Comparison of ENCODE assay signal across 7 cellular contexts in the genomic region with DNA sequence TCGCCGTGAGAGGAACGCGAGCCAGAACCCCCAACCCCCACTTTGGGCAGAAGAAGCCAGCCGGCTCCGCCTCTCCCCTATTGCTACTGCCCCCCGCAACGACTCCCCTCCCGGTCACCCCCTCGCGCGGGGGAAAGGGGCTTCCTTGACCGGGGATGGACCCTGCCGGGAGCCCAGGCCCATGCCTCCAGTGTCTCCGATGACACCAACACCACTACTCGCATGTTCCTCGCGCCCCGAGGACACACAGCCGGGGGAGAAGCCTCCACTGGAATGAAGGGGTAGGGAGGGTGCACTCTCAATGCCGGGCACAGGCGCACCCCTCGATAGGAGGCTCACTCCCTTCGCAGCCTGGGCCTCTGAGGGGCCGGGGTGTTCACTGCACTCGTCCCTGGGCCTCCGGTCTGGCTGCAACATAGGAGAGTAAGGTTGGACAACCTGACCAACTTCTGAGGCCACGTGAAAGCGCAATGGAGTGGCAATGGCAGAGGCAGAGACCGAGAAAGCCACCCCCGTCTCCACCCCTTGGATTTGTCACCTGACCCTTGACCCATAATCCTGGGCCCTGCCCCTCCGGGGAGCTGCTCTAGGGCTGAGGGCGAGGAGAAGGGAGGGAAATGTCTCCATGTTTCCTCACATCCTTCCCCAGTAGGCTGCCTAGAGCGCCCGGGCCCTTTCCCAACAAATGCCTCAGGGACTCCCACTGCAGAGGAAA. TPM values are rescaled to one million over a fixed set of nuclear protein-coding genes. Genes with fewer than 3 reads are reported as not detected.
DNase-seq lines count a peak whose midpoint lies in the region; ATAC-seq and TF ChIP-seq lines count a peak whose summit lies in the region.

No MANE protein-coding gene starts in this region.

- H3K27me3 Mint-ChIP-seq in IgD-negative memory B cell, result peaks cover 69% of the 10 kb centered on the region
- peaks cover 70% of the 10 kb centered on the region for H3K27me3 Mint-ChIP-seq in activated naive CD4-positive, alpha-beta T cell treated with anti-CD3 and anti-CD28 coated beads for 36 hours (ENCODE audit: low read depth)
- H3K27me3 Mint-ChIP-seq in stimulated activated naive B cell treated with anti-CD40 and anti-IgM and Interleukin-4, amounts not matched to agents 10 μg/mL and 1 μg/mL and 100 μg/mL, for 72 hours, result peaks cover 73 to 84% of the 10 kb centered on the region in 2 donors

- ATAC-seq in stimulated activated naive B cell treated with anti-CD40 and anti-IgM and Interleukin-4, amounts not matched to agents 10 μg/mL and 1 μg/mL and 100 μg/mL, for 72 hours (replicated peaks), result peak; percentile 20 to 23
- ATAC-seq in HG02885 (IDR thresholded peaks at IDR 0.05; ENCODE audit: poor library complexity, unreplicated experiment), result no peak
- ATAC-seq in HG03442 (IDR thresholded peaks at IDR 0.05; ENCODE audit: unreplicated experiment), result no peak

- DNase-seq in activated naive CD4-positive, alpha-beta T cell treated with anti-CD3 and anti-CD28 coated beads for 36 hours, result peak; percentile 20
- DNase-seq in iPS-NIHi7 (ENCODE audit: extremely low spot score) (peak; percentile 54), erythroblast (lab: John Stamatoyannopoulos, UW) (no peak)
- DNase-seq in stimulated activated naive B cell treated with anti-CD40 and anti-IgM and Interleukin-4, amounts not matched to agents 10 μg/mL and 1 μg/mL and 100 μg/mL, for 72 hours, result no peak

- H3K9me3 Mint-ChIP-seq in IgD-negative memory B cell, result no peaks in the 10 kb centered on the region
- H3K9me3 Mint-ChIP-seq in activated naive CD4-positive, alpha-beta T cell treated with anti-CD3 and anti-CD28 coated beads for 36 hours, result no peaks in the 10 kb centered on the region
- no peaks in the 10 kb centered on the region for H3K9me3 Mint-ChIP-seq in stimulated activated naive B cell treated with anti-CD40 and anti-IgM and Interleukin-4, amounts not matched to agents 10 μg/mL and 1 μg/mL and 100 μg/mL, for 72 hours

- H3K27ac Mint-ChIP-seq in IgD-negative memory B cell, result no peak overlapping the region
- no peak overlapping the region for H3K27ac Mint-ChIP-seq in activated naive CD4-positive, alpha-beta T cell treated with anti-CD3 and anti-CD28 coated beads for 36 hours
- peak overlapping the region; percentile 76 for H3K27ac Mint-ChIP-seq in stimulated activated naive B cell treated with anti-CD40 and anti-IgM and Interleukin-4, amounts not matched to agents 10 μg/mL and 1 μg/mL and 100 μg/mL, for 72 hours

- H3K4me1 Mint-ChIP-seq in IgD-negative memory B cell, result peaks cover 0 to 25% (median 20%) of the 10 kb centered on the region in 3 donors
- H3K4me1 Mint-ChIP-seq in activated naive CD4-positive, alpha-beta T cell treated with anti-CD3 and anti-CD28 coated beads for 36 hours (ENCODE audit: low read depth), result peaks cover 22% of the 10 kb centered on the region
- H3K4me1 Mint-ChIP-seq in stimulated activated naive B cell treated with anti-CD40 and anti-IgM and Interleukin-4, amounts not matched to agents 10 μg/mL and 1 μg/mL and 100 μg/mL, for 72 hours, result peaks cover 39 to 55% of the 10 kb centered on the region in 2 donors

- no peaks in the 10 kb centered on the region for H3K36me3 Mint-ChIP-seq in IgD-negative memory B cell
- no peaks in the 10 kb centered on the region for H3K36me3 Mint-ChIP-seq in activated naive CD4-positive, alpha-beta T cell treated with anti-CD3 and anti-CD28 coated beads for 36 hours (ENCODE audit: low read depth)
- H3K36me3 Mint-ChIP-seq in stimulated activated naive B cell treated with anti-CD40 and anti-IgM and Interleukin-4, amounts not matched to agents 10 μg/mL and 1 μg/mL and 100 μg/mL, for 72 hours, result peaks cover 0 to 5% of the 10 kb centered on the region in 2 donors

- TF ChIP-seq POLR2A in erythroblast (IDR thresholded peaks at IDR 0.05; ENCODE audit: low read length), result no peak

- H3K4me3 Mint-ChIP-seq in IgD-negative memory B cell, result peak overlapping the region; percentile 42 to 92 (median 83)
- peak overlapping the region; percentile 58 for H3K4me3 Mint-ChIP-seq in activated naive CD4-positive, alpha-beta T cell treated with anti-CD3 and anti-CD28 coated beads for 36 hours
- H3K4me3 Mint-ChIP-seq in stimulated activated naive B cell treated with anti-CD40 and anti-IgM and Interleukin-4, amounts not matched to agents 10 μg/mL and 1 μg/mL and 100 μg/mL, for 72 hours, result peak overlapping the region; percentile 85 to 87

- CTCF ChIA-PET in activated naive CD4-positive, alpha-beta T cell treated with anti-CD3 and anti-CD28 coated beads for 36 hours (lab: Charles Lee), result interaction anchor here (0.6 to 3.2 kb wide), 16 partner anchors 7 to 1556 kb away, joined by 3 to 26 read pairs (median 8); a partner anchor contains a TSS

- intact Hi-C loops in activated naive CD4-positive, alpha-beta T cell treated with anti-CD3 and anti-CD28 coated beads for 36 hours (cut with micrococcal nuclease), result loop anchor here (1.0 to 5.0 kb wide), 6 partner anchors 28 to 187 kb away; no protein-coding TSS in a partner anchor

RNA-seq across cellular contexts. Expression of a gene that starts 1.0 kb away (rescaled TPM):
- not detected for polyA plus RNA-seq in IgD-negative memory B cell
- total RNA-seq in activated naive CD4-positive, alpha-beta T cell treated with anti-CD3 and anti-CD28 coated beads for 36 hours, result not detected

RNA-seq across cellular contexts. Expression of a gene that starts 21.4 kb away (rescaled TPM):
- polyA plus RNA-seq in IgD-negative memory B cell, result 48.4 TPM
- total RNA-seq in activated naive CD4-positive, alpha-beta T cell treated with anti-CD3 and anti-CD28 coated beads for 36 hours, result 10 to 100 TPM; 25.7 to 27.0 TPM

RNA-seq across cellular contexts. Expression of a gene that starts 29.8 kb away (rescaled TPM):
- polyA plus RNA-seq in IgD-negative memory B cell, result 113 TPM
- total RNA-seq in activated naive CD4-positive, alpha-beta T cell treated with anti-CD3 and anti-CD28 coated beads for 36 hours, result 10 to 100 TPM; 86.1 to 87.5 TPM

RNA-seq across cellular contexts. Expression of a gene that starts 38.3 kb away (rescaled TPM):
- not detected for polyA plus RNA-seq in IgD-negative memory B cell
- under 1 TPM; 0.29 to 0.37 TPM for total RNA-seq in activated naive CD4-positive, alpha-beta T cell treated with anti-CD3 and anti-CD28 coated beads for 36 hours

RNA-seq across cellular contexts. Expression of a gene that starts 47.1 kb away (rescaled TPM):
- polyA plus RNA-seq in IgD-negative memory B cell, result 63.1 TPM
- 10 to 100 TPM; 58.9 TPM for total RNA-seq in activated naive CD4-positive, alpha-beta T cell treated with anti-CD3 and anti-CD28 coated beads for 36 hours

Comparison
In these comparisons a context has a peak if more than half of its experiments do, and no peak if none do; other contexts are left out.
1. DNase-seq: peak in activated naive CD4-positive, alpha-beta T cell treated with anti-CD3 and anti-CD28 coated beads for 36 hours (single experiment) and iPS-NIHi7 (single experiment); none in stimulated activated naive B cell treated with anti-CD40 and anti-IgM and Interleukin-4, amounts not matched to agents 10 μg/mL and 1 μg/mL and 100 μg/mL, for 72 hours (single experiment) and erythroblast (0 of 2).
2. ATAC-seq: peak in stimulated activated naive B cell treated with anti-CD40 and anti-IgM and Interleukin-4, amounts not matched to agents 10 μg/mL and 1 μg/mL and 100 μg/mL, for 72 hours (2 of 2); none in HG02885 (single experiment) and HG03442 (single experiment).
3. Peak in every context shown above with its lines, with median percentiles within 50 percentile points of each other: H3K4me3 Mint-ChIP-seq.